In the genomic region with DNA sequence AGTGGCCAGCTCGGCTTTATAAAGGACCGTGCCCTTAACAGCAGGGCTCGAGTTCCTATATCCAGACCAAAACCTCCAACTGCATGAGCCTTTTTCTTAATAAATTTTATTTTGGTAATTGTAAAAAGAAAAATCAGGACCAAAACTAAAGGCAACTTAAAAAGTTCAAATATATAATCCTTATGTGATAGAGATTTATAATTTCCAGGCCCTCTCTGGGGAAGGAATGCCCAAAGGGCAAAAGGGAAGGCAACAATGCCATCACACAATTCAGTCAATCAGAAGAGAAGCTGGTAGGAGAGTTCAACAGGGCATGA, we compare ENCODE assay signal across 2 cellular contexts.
TF ChIP-seq lines count a peak whose summit lies in the region.

No MANE protein-coding gene starts in this region.

TF ChIP-seq in IMR-90, 13 proteins besides CTCF, POLR2A, EP300 and RAD21:
- TF ChIP-seq FOS (IDR thresholded peaks at IDR 0.05; ENCODE audit: low read depth, low read length) (no peak), CHD1 (IDR thresholded peaks at IDR 0.05; ENCODE audit: low read depth, low read length) (no peak), MAZ (IDR thresholded peaks at IDR 0.05; ENCODE audit: borderline replicate concordance, low read depth, low read length) (no peak), RFX5 (IDR thresholded peaks at IDR 0.05; ENCODE audit: low read depth, low read length) (no peak), NFE2L2 (IDR thresholded peaks at IDR 0.05; ENCODE audit: low read depth, low read length) (no peak), SMC3 (IDR thresholded peaks at IDR 0.05; ENCODE audit: low read depth, low read length) (no peak), RCOR1 (IDR thresholded peaks at IDR 0.05; ENCODE audit: insufficient replicate concordance, low read length) (no peak), BHLHE40 (IDR thresholded peaks at IDR 0.05; ENCODE audit: low read depth, low read length) (no peak), MXI1 (IDR thresholded peaks at IDR 0.05; ENCODE audit: borderline replicate concordance, low read depth, low read length) (no peak), MAFK (IDR thresholded peaks at IDR 0.05; ENCODE audit: low read depth, low read length) (no peak), CEBPB (IDR thresholded peaks at IDR 0.05; ENCODE audit: low read depth, low read length) (no peak)
- TF ChIP-seq, protein P1, sequence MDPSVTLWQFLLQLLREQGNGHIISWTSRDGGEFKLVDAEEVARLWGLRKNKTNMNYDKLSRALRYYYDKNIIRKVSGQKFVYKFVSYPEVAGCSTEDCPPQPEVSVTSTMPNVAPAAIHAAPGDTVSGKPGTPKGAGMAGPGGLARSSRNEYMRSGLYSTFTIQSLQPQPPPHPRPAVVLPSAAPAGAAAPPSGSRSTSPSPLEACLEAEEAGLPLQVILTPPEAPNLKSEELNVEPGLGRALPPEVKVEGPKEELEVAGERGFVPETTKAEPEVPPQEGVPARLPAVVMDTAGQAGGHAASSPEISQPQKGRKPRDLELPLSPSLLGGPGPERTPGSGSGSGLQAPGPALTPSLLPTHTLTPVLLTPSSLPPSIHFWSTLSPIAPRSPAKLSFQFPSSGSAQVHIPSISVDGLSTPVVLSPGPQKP (IDR thresholded peaks at IDR 0.05; ENCODE audit: borderline replicate concordance, low read depth, low read length): no peak
- TF ChIP-seq, protein P2, sequence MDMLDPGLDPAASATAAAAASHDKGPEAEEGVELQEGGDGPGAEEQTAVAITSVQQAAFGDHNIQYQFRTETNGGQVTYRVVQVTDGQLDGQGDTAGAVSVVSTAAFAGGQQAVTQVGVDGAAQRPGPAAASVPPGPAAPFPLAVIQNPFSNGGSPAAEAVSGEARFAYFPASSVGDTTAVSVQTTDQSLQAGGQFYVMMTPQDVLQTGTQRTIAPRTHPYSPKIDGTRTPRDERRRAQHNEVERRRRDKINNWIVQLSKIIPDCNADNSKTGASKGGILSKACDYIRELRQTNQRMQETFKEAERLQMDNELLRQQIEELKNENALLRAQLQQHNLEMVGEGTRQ (IDR thresholded peaks at IDR 0.05; ENCODE audit: low read depth, low read length): no peak

TF ChIP-seq in GM12891, 5 proteins besides CTCF, POLR2A, EP300 and RAD21:
- TF ChIP-seq POLR2AphosphoS5 (IDR thresholded peaks at IDR 0.05; ENCODE audit: low read depth, low read length): no peak
- TF ChIP-seq PAX5 (IDR thresholded peaks at IDR 0.05; ENCODE audit: insufficient read depth, low read length, severe bottlenecking): no peak
- no peak for TF ChIP-seq POU2F2 (IDR thresholded peaks at IDR 0.05; ENCODE audit: low read depth, low read length)
- no peak for TF ChIP-seq TAF1 (IDR thresholded peaks at IDR 0.05; ENCODE audit: low read depth, low read length)
- TF ChIP-seq SPI1 (IDR thresholded peaks at IDR 0.05; ENCODE audit: low read depth, low read length): no peak
